Comparison of ENCODE assay signal across 11 cellular contexts in genomic region chr4:138562544-138562961, GRCh38.
DNase-seq lines count a peak whose midpoint lies in the region; ATAC-seq and TF ChIP-seq lines count a peak whose summit lies in the region.
"Had no signal": no experiment of that assay in that cellular context is flagged by ENCODE, and none has a peak within 500 bp of the region (broad histone marks: within the 10 kb centered on the region; RNA-seq: fewer than 3 reads in every experiment).

No MANE protein-coding gene starts in this region.

- ATAC-seq in GM18858 (IDR thresholded peaks at IDR 0.05; ENCODE audit: unreplicated experiment) = peak; percentile 61
- ATAC-seq in HG02981 (IDR thresholded peaks at IDR 0.05; ENCODE audit: unreplicated experiment) = peak; percentile 75

- no peak for TF ChIP-seq CTCF in chondrocyte (IDR thresholded peaks at IDR 0.05)
- TF ChIP-seq CTCF in dorsolateral prefrontal cortex (IDR thresholded peaks at IDR 0.05 in 54 of 56, conservative IDR thresholded peaks at IDR 0.05 in 2 of 56; ENCODE audit: low read depth in 1 of 56, partially characterized antibody in 56 of 56) = no peak

- no peaks in the 10 kb centered on the region for H3K36me3 Mint-ChIP-seq in chondrocyte (ENCODE audit: low read depth)
- no peaks in the 10 kb centered on the region for H3K36me3 Mint-ChIP-seq in activated CD4-positive, alpha-beta memory T cell treated with anti-CD3 and anti-CD28 coated beads, Interleukin-2, amount 10 ng/mL, durations not matched to agents 7 days and 5 days (ENCODE audit: low read depth)
- H3K36me3 Mint-ChIP-seq: brain had no signal

- peak overlapping the region in 1 of 59 donors; percentile 22 for H3K27ac ChIP-seq in dorsolateral prefrontal cortex
- H3K27ac ChIP-seq: RWPE1 had no signal

- no peaks in the 10 kb centered on the region for H3K27me3 Mint-ChIP-seq in chondrocyte (ENCODE audit: low read depth)
- H3K27me3 Mint-ChIP-seq in activated CD4-positive, alpha-beta memory T cell treated with anti-CD3 and anti-CD28 coated beads, Interleukin-2, amount 10 ng/mL, durations not matched to agents 7 days and 5 days = no peaks in the 10 kb centered on the region
- H3K27me3 Mint-ChIP-seq: brain had no signal

- H3K9me3 Mint-ChIP-seq in chondrocyte (ENCODE audit: low read depth) = peaks cover 2% of the 10 kb centered on the region
- H3K9me3 Mint-ChIP-seq in activated CD4-positive, alpha-beta memory T cell treated with anti-CD3 and anti-CD28 coated beads, Interleukin-2, amount 10 ng/mL, durations not matched to agents 7 days and 5 days = no peaks in the 10 kb centered on the region

- peaks cover 21% of the 10 kb centered on the region for H3K4me1 Mint-ChIP-seq in chondrocyte (ENCODE audit: low read depth)
- no peaks in the 10 kb centered on the region for H3K4me1 Mint-ChIP-seq in activated CD4-positive, alpha-beta memory T cell treated with anti-CD3 and anti-CD28 coated beads, Interleukin-2, amount 10 ng/mL, durations not matched to agents 7 days and 5 days
- H3K4me1 Mint-ChIP-seq: brain had no signal

- intact Hi-C loops in dorsolateral prefrontal cortex (cut with DNase I) = no loop called here

- peak overlapping the region; percentile 63 for H3K27ac Mint-ChIP-seq in chondrocyte (ENCODE audit: unreplicated experiment)
- no peak overlapping the region for H3K27ac Mint-ChIP-seq in activated CD4-positive, alpha-beta memory T cell treated with anti-CD3 and anti-CD28 coated beads, Interleukin-2, amount 10 ng/mL, durations not matched to agents 7 days and 5 days
- H3K27ac Mint-ChIP-seq: brain had no signal

- H3K27me3 ChIP-seq in dorsolateral prefrontal cortex = no peaks in the 10 kb centered on the region

- CTCF ChIA-PET in activated CD4-positive, alpha-beta memory T cell treated with anti-CD3 and anti-CD28 coated beads, Interleukin-2, amount 10 ng/mL, durations not matched to agents 7 days and 5 days (lab: Charles Lee) = no interaction called here

- H3K4me3 ChIP-seq in skeletal muscle cell (ENCODE audit: low read depth, low read length) = no peak overlapping the region
- H3K4me3 ChIP-seq in dorsolateral prefrontal cortex = no peak overlapping the region

- no peak for DNase-seq in chondrocyte (ENCODE audit: low spot score)
- DNase-seq in skeletal muscle cell (ENCODE audit: low read depth) = peak; percentile 47
- DNase-seq in dorsolateral prefrontal cortex = no peak
- no peak for DNase-seq in activated CD4-positive, alpha-beta memory T cell treated with anti-CD3 and anti-CD28 coated beads, Interleukin-2, amount 10 ng/mL, durations not matched to agents 7 days and 5 days
- DNase-seq in NCI-H446 treated with DMSO at 0.1 percent for 48 hours (lab: John Stamatoyannopoulos, UW) = no peak
- no peak for DNase-seq in activated CD4-positive, CD25-positive, alpha-beta regulatory T cell (lab: John Stamatoyannopoulos, UW)
- DNase-seq: nucleus accumbens had no signal

- H3K4me3 Mint-ChIP-seq in chondrocyte (ENCODE audit: unreplicated experiment) = no peak overlapping the region
- no peak overlapping the region for H3K4me3 Mint-ChIP-seq in activated CD4-positive, alpha-beta memory T cell treated with anti-CD3 and anti-CD28 coated beads, Interleukin-2, amount 10 ng/mL, durations not matched to agents 7 days and 5 days
- H3K4me3 Mint-ChIP-seq: brain had no signal

- POLR2A ChIA-PET in activated CD4-positive, alpha-beta memory T cell treated with anti-CD3 and anti-CD28 coated beads, Interleukin-2, amount 10 ng/mL, durations not matched to agents 7 days and 5 days (lab: Charles Lee) = no interaction called here
